ENCODE assay signal across 8 cellular contexts in genomic region chr14:74945852-74946658, GRCh38. TPM values are rescaled to one million over a fixed set of nuclear protein-coding genes. Genes with fewer than 3 reads are reported as not detected.
DNase-seq lines count a peak whose midpoint lies in the region; ATAC-seq and TF ChIP-seq lines count a peak whose summit lies in the region.

No MANE protein-coding gene starts in this region.

- TF ChIP-seq CTCF in fibroblast of the aortic adventitia (IDR thresholded peaks at IDR 0.05; ENCODE audit: insufficient read depth, low read length) (peak; percentile 98), testis (IDR thresholded peaks at IDR 0.05) (peak; percentile 79 to 90 (median 83))

- 50 to 61% methylated on average over 14 to 17 of the region's 17 CpGs for WGBS in testis, 2 donors

- H3K27ac ChIP-seq in testis: peak overlapping the region in 1 of 2 donors; percentile 23

- H3K36me3 ChIP-seq in testis (ENCODE audit: low read depth, missing control alignments): no peaks in the 10 kb centered on the region

- peak; percentile 94 for TF ChIP-seq RAD21 in Ishikawa (IDR thresholded peaks at IDR 0.05; ENCODE audit: low read depth)

- H3K4me1 ChIP-seq in testis: peaks cover 9% of the 10 kb centered on the region

- H3K4me3 ChIP-seq in fibroblast of the aortic adventitia (ENCODE audit: low read depth, low read length) (no peak overlapping the region), testis (no peak overlapping the region)

- no peaks in the 10 kb centered on the region for H3K27me3 ChIP-seq in testis

- no peak for ATAC-seq in HG02973 (IDR thresholded peaks at IDR 0.05; ENCODE audit: unreplicated experiment)

- H3K9me3 ChIP-seq in testis: no peaks in the 10 kb centered on the region

- TF ChIP-seq EP300 in Ishikawa (IDR thresholded peaks at IDR 0.05; ENCODE audit: borderline replicate concordance): no peak

- no peak for TF ChIP-seq POLR2A in testis (IDR thresholded peaks at IDR 0.05)

- intact Hi-C loops in testis (cut with DNase I; ENCODE audit: low total_unique reads): loop anchor here (10.0 kb wide), 1 partner anchor 119 kb away; the partner anchor contains the start of genes ACYP1 and ZC2HC1C

- DNase-seq in GM03348 (ENCODE audit: low spot score): peak; percentile 93
- peak; percentile 68 for DNase-seq in RPMI8226
- peak; percentile 46 to 58 for DNase-seq in activated T-helper 1 cell treated with anti-CD3 and anti-CD28 coated beads, Interleukin-2, amount 50 U/mL, for 16 hours (ENCODE audit: low read depth in 1 of 2, low spot score in 1 of 2)
- peak; percentile 73 for DNase-seq in fibroblast of the aortic adventitia (ENCODE audit: low read depth)
- peak in 47 of 56 donors; percentile 16 to 83 (median 54) for DNase-seq in nucleus accumbens (lab: John Stamatoyannopoulos, UW)
- DNase-seq in testis: peak; percentile 78

TF ChIP-seq in Ishikawa, 13 proteins besides CTCF, POLR2A, EP300 and RAD21:
- no peak for TF ChIP-seq YY1 (IDR thresholded peaks at IDR 0.05; ENCODE audit: low read depth)

RNA-seq across cellular contexts. Expression of gene PGF, which starts 9.3 kb away (rescaled TPM):
- total RNA-seq in fibroblast of the aortic adventitia (ENCODE audit: low replicate concordance) (0.36 and 2.1 TPM in 2 replicates), testis (10 to 100 TPM in 1 of 2 donors, 1 to 10 TPM in 1; 6.5 to 11.5 TPM)
- 5.4 TPM for polyA plus RNA-seq in testis (ENCODE audit: insufficient read depth, low read depth, low replicate concordance)

RNA-seq across cellular contexts. Expression of gene RPS6KL1, which starts 23.0 kb away (rescaled TPM):
- total RNA-seq in fibroblast of the aortic adventitia (ENCODE audit: low replicate concordance): 0.09 and 1.6 TPM in 2 replicates
- total RNA-seq in testis: 10 to 100 TPM; 22.5 to 22.9 TPM
- 41.8 TPM for polyA plus RNA-seq in testis (ENCODE audit: insufficient read depth, low read depth, low replicate concordance)

RNA-seq across cellular contexts. Expression of gene EIF2B2, which starts 56.7 kb away (rescaled TPM):
- total RNA-seq in fibroblast of the aortic adventitia (ENCODE audit: low replicate concordance) (16.4 and 34.2 TPM in 2 replicates), testis (10 to 100 TPM; 39.4 to 40.4 TPM)
- 124 TPM for polyA plus RNA-seq in testis (ENCODE audit: insufficient read depth, low read depth, low replicate concordance)
